ENCODE assay signal across 20 cellular contexts in genomic region chr18:40902436-40902835, GRCh38.
DNase-seq lines count a peak whose midpoint lies in the region; ATAC-seq and TF ChIP-seq lines count a peak whose summit lies in the region.
"Had no signal": no experiment of that assay in that cellular context is flagged by ENCODE, and none has a peak within 500 bp of the region (broad histone marks: within the 10 kb centered on the region; RNA-seq: fewer than 3 reads in every experiment).

No MANE protein-coding gene starts in this region.

- no peak overlapping the region for H3K9ac ChIP-seq in parathyroid adenoma

- ATAC-seq in foreskin keratinocyte (peak; percentile 74), GM18498 (IDR thresholded peaks at IDR 0.05; ENCODE audit: unreplicated experiment) (no peak)

- peak overlapping the region; percentile 87 for H3K27ac ChIP-seq in SJCRH30
- no peak overlapping the region for H3K27ac ChIP-seq in foreskin keratinocyte
- H3K27ac ChIP-seq in parathyroid adenoma: no peak overlapping the region
- H3K27ac ChIP-seq: 22Rv1, HL-60, PC-9, SJSA1 had no signal

- H3K79me2 ChIP-seq in parathyroid adenoma: no peaks in the 10 kb centered on the region

- peak; percentile 28 for DNase-seq in DMS 273 (lab: John Stamatoyannopoulos, UW; ENCODE audit: unreplicated experiment)
- DNase-seq in DMS 273 treated with DMSO at 0.1 percent for 48 hours (lab: John Stamatoyannopoulos, UW): no peak
- DNase-seq in SJCRH30: peak in 1 of 2 experiments; percentile 39
- DNase-seq in foreskin keratinocyte: peak; percentile 12 to 44
- no peak for DNase-seq in GM19238 (ENCODE audit: insufficient read length, low spot score)
- DNase-seq in GM03348 (ENCODE audit: low spot score): no peak
- DNase-seq: GDM1, GOT3, MG63, NCI-H1048, NCI-H146, NCI-H2081 treated with DMSO at 0.1 percent for 48 hours, NCI-H510A, NCI-H82, PC-9 had no signal

- H3K4me3 ChIP-seq in SJCRH30: no peak overlapping the region
- no peak overlapping the region for H3K4me3 ChIP-seq in parathyroid adenoma (ENCODE audit: low read depth, low read length)
- H3K4me3 ChIP-seq: MG63, PC-9, SJSA1 had no signal

- H3K36me3 ChIP-seq in SJCRH30: no peaks in the 10 kb centered on the region
- H3K36me3 ChIP-seq in parathyroid adenoma (ENCODE audit: control insufficient read depth, insufficient read depth, low read length): no peaks in the 10 kb centered on the region
- H3K36me3 ChIP-seq: MG63, SJSA1 had no signal

- H3K4me1 ChIP-seq in SJCRH30 (peaks cover 36% of the 10 kb centered on the region), foreskin keratinocyte (no peaks in the 10 kb centered on the region), parathyroid adenoma (no peaks in the 10 kb centered on the region)
- H3K4me1 ChIP-seq: SJSA1 had no signal

- H3K27me3 ChIP-seq in SJCRH30 (no peaks in the 10 kb centered on the region), foreskin keratinocyte (no peaks in the 10 kb centered on the region), parathyroid adenoma (ENCODE audit: control insufficient read depth, insufficient read depth, low read length) (no peaks in the 10 kb centered on the region)
- H3K27me3 ChIP-seq: MG63, SJSA1 had no signal

- H2AFZ ChIP-seq in parathyroid adenoma: no peak overlapping the region
- H2AFZ ChIP-seq: PC-9 had no signal

- H3K9me3 ChIP-seq in SJCRH30 (replicated peaks) (no peaks in the 10 kb centered on the region), parathyroid adenoma (ENCODE audit: control insufficient read depth, low read length) (no peaks in the 10 kb centered on the region)
- H3K9me3 ChIP-seq: MG63, SJSA1 had no signal

- H3K4me2 ChIP-seq in parathyroid adenoma (ENCODE audit: low read length): peak overlapping the region; percentile 6
- H3K4me2 ChIP-seq: PC-9 had no signal

- TF ChIP-seq CTCF in foreskin keratinocyte (conservative IDR thresholded peaks at IDR 0.05) (no peak), parathyroid adenoma (IDR thresholded peaks at IDR 0.05) (no peak)

Comparison
In these comparisons a context has a peak if more than half of its experiments do, and no peak if none do; other contexts are left out.
1. DNase-seq: peak in DMS 273 (single experiment) and foreskin keratinocyte (2 of 2); none in DMS 273 treated with DMSO at 0.1 percent for 48 hours (single experiment), GM19238 (single experiment) and GM03348 (single experiment).